ENCODE assay signal across 1 cellular context in the genomic region with DNA sequence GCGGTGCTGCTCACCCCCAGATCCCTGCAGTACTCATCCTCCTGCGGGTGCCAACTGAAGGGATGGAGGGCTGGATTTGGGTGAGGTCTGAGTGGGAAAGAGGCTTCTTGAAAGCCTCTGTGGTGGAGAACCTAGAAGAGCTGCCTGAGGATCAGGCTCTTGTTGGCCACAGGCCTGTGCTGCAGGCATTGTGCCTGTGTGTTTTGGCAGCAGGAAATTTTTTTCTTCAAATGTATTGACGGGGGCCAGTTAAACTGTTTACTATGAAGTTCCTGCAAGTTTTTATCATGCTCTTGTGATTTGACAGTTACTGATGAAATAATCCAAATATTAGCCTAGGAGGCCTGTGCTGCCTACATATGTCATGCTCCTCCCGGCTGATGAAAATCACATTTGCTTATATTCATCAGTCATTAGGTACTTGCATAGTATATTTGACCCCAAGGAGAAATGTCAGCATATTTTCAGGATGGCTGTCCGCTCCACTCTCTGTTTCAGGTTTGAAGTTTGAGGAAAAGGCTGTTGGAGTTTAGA.
TF ChIP-seq lines count a peak whose summit lies in the region.

No MANE protein-coding gene starts in this region.

TF ChIP-seq in IMR-90, 13 proteins besides CTCF, POLR2A, EP300 and RAD21:
- TF ChIP-seq FOS (IDR thresholded peaks at IDR 0.05; ENCODE audit: low read depth, low read length) (no peak), MAFK (IDR thresholded peaks at IDR 0.05; ENCODE audit: low read depth, low read length) (peak; percentile 28)
